20 cellular contexts compared by ENCODE assay signal in genomic region chr18:45845410-45845809, GRCh38. TPM values are rescaled to one million over a fixed set of nuclear protein-coding genes. Genes with fewer than 3 reads are reported as not detected.
"Had no signal": no experiment of that assay in that cellular context is flagged by ENCODE, and none has a peak within 500 bp of the region (broad histone marks: within the 10 kb centered on the region; RNA-seq: fewer than 3 reads in every experiment).

No MANE protein-coding gene starts in this region.

- DNase-seq: activated CD4-positive, alpha-beta memory T cell treated with anti-CD3 and anti-CD28 coated beads for 36 hours; activated effector memory CD4-positive, alpha-beta T cell treated with Interleukin-2 at 50 U/mL for 16 hours; activated naive CD4-positive, alpha-beta T cell treated with anti-CD3 and anti-CD28 coated beads, Interleukin-2, amount 50 U/mL, for 16 hours; activated T-cell treated with anti-CD3 and anti-CD28 coated beads, Interleukin-2, amount 50 U/mL, for 4 hours; mammary epithelial cell; mucosa of descending colon; naive thymus-derived CD4-positive, alpha-beta T cell; retina; stimulated activated CD4-positive, alpha-beta T cell treated with anti-CD3 and anti-CD28 coated beads, Interleukin-2, amount 100 ng/mL, for 48 hours; stimulated activated naive B cell treated with anti-CD40 and anti-IgM and Interleukin-4, amounts not matched to agents 10 μg/mL and 1 μg/mL and 100 μg/mL, for 72 hours; trophoblast cell had no signal

- H3K4me1 ChIP-seq: adrenal gland had no signal

- H3K4me3 ChIP-seq: adrenal gland, mucosa of descending colon had no signal

- H3K9me3 ChIP-seq: adrenal gland, mucosa of descending colon, neutrophil had no signal

- ATAC-seq: activated T-cell treated with anti-CD3 and anti-CD28 coated beads, Interleukin-2, amount 50 U/mL, for 4 hours; esophagus mucosa; mucosa of descending colon; naive thymus-derived CD4-positive, alpha-beta T cell; stimulated activated naive B cell treated with anti-CD40 and anti-IgM and Interleukin-4, amounts not matched to agents 10 μg/mL and 1 μg/mL and 100 μg/mL, for 72 hours had no signal

- H2AFZ ChIP-seq: parathyroid adenoma had no signal

- H3K27me3 ChIP-seq: adrenal gland had no signal

- H3K27ac ChIP-seq: adrenal gland, neutrophil, parathyroid adenoma, VCaP had no signal

- H3K79me2 ChIP-seq: parathyroid adenoma had no signal

- FAIRE-seq: colon, endometrium, islet of Langerhans had no signal

- H3K9ac ChIP-seq: parathyroid adenoma had no signal

RNA-seq across cellular contexts. Expression of gene SIGLEC15, which starts 19.9 kb away (rescaled TPM):
- total RNA-seq: activated CD4-positive, alpha-beta memory T cell treated with anti-CD3 and anti-CD28 coated beads for 36 hours; activated T-cell treated with anti-CD3 and anti-CD28 coated beads, Interleukin-2, amount 50 U/mL, for 4 hours; esophagus mucosa; T-helper 1 cell treated with Interleukin-12 subunit alpha and Interleukin-12 subunit beta and Interleukin-4 antibody, amounts not matched to agents 30 ng/mL and 1 ng/mL, for 36 hours had no signal
